ENCODE assay signal across 20 cellular contexts in the genomic region with DNA sequence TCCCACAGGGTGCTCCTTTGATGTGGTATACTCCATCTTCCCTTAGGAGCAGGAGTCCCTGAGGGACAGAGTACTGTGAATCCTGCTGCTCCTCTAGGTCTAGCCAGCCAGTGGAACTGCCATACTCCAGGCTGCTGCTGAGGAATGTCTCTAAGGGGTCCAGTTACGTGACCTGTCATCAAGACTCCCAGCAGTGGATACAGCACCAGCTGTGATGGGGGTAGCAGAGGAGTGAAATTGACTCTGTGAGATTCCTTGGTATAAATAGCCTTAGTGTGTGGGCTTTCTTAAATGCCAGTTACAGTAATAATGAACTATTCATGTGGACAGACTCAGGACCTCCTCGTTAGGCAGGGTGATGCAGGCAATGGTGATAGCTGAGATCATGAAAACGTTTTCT.
DNase-seq lines count a peak whose midpoint lies in the region; ATAC-seq and TF ChIP-seq lines count a peak whose summit lies in the region.
"Had no signal": no experiment of that assay in that cellular context is flagged by ENCODE, and none has a peak within 500 bp of the region (broad histone marks: within the 10 kb centered on the region; RNA-seq: fewer than 3 reads in every experiment).

No MANE protein-coding gene starts in this region.

- H3K4me1 ChIP-seq in SJCRH30 (no peaks in the 10 kb centered on the region), neural progenitor cell (no peaks in the 10 kb centered on the region), neuronal stem cell (ENCODE audit: control insufficient read depth in 2 of 2, insufficient read depth in 1 of 2, low read depth in 1 of 2, low read length in 2 of 2) (no peaks in the 10 kb centered on the region)

- no peaks in the 10 kb centered on the region for H3K9me3 Mint-ChIP-seq in neural progenitor cell

- H3F3A ChIP-seq in neural progenitor cell (ENCODE audit: low read depth), result no peaks in the 10 kb centered on the region

- no peak overlapping the region for H2AFZ ChIP-seq in neural progenitor cell (replicated peaks)
- H2AFZ ChIP-seq in neuronal stem cell (ENCODE audit: low read length), result no peak overlapping the region

- H3K9ac ChIP-seq in neural progenitor cell, result no peak overlapping the region
- no peak overlapping the region for H3K9ac ChIP-seq in neuronal stem cell (ENCODE audit: low read depth, low read length, poor library complexity)

- no peak for ATAC-seq in GM18519 (IDR thresholded peaks at IDR 0.05; ENCODE audit: low FRiP score, unreplicated experiment)
- ATAC-seq: HepG2, K562 had no signal

- H3K27ac ChIP-seq in SJCRH30 (no peak overlapping the region), neural progenitor cell (no peak overlapping the region), neuronal stem cell (replicated peaks; ENCODE audit: low read length) (no peak overlapping the region)
- H3K27ac ChIP-seq: RWPE1 had no signal

- H3K4me1 Mint-ChIP-seq in neural progenitor cell, result peaks cover 6% of the 10 kb centered on the region

- no peak overlapping the region for H3K4me3 Mint-ChIP-seq in neural progenitor cell

- H3K18ac ChIP-seq in neuronal stem cell (ENCODE audit: low read length), result no peak overlapping the region

- peak; percentile 8 for DNase-seq in COLO829 (ENCODE audit: low spot score)
- DNase-seq in SJCRH30, result peak; percentile 23 to 28
- peak; percentile 75 for DNase-seq in left kidney (ENCODE audit: low read depth, low spot score)
- DNase-seq in neural progenitor cell (ENCODE audit: low spot score), result peak; percentile 7
- no peak for DNase-seq in SKM-1 treated with dmso at 0.1 percent for 144 hours (lab: John Stamatoyannopoulos, UW; ENCODE audit: unreplicated experiment)
- no peak for DNase-seq in neuronal stem cell (ENCODE audit: low spot score)
- no peak for DNase-seq in activated effector memory CD4-positive, alpha-beta T cell treated with anti-CD3 and anti-CD28 coated beads, Interleukin-2, amount 50 U/mL, for 16 hours
- DNase-seq: 8988T, Kasumi-1, MV-4-11, NCI-H1105, NCI-H1436 treated with DMSO at 0.1 percent for 48 hours, NCI-H187 treated with DMSO at 0.1 percent for 48 hours, NCI-H446 treated with DMSO at 0.1 percent for 48 hours, NCI-H526, SHP77 had no signal

- no peak overlapping the region for H2BK12ac ChIP-seq in neuronal stem cell (ENCODE audit: low read length)

- H3K79me1 ChIP-seq in neuronal stem cell (ENCODE audit: low read depth, low read length), result no peaks in the 10 kb centered on the region

- no peaks in the 10 kb centered on the region for H3K27me3 ChIP-seq in SJCRH30
- no peaks in the 10 kb centered on the region for H3K27me3 ChIP-seq in neural progenitor cell
- no peaks in the 10 kb centered on the region for H3K27me3 ChIP-seq in neuronal stem cell (ENCODE audit: control insufficient read depth in 3 of 3, insufficient read depth in 3 of 3, low read depth in 1 of 3, low read length in 3 of 3)

- H2BK120ac ChIP-seq in neuronal stem cell (ENCODE audit: low read depth, low read length), result no peak overlapping the region

- H3K4me3 ChIP-seq in SJCRH30, result no peak overlapping the region
- no peak overlapping the region for H3K4me3 ChIP-seq in neural progenitor cell
- H3K4me3 ChIP-seq in neuronal stem cell (ENCODE audit: low read length in 2 of 2), result no peak overlapping the region
- H3K4me3 ChIP-seq: K562 had no signal

- H4K8ac ChIP-seq in neuronal stem cell (ENCODE audit: low read depth, low read length), result no peak overlapping the region

- no peak for TF ChIP-seq CTCF in neural progenitor cell (IDR thresholded peaks at IDR 0.05)

- H2BK15ac ChIP-seq in neuronal stem cell (ENCODE audit: low read length), result no peak overlapping the region

- H4K91ac ChIP-seq in neuronal stem cell (ENCODE audit: low read depth, low read length, poor library complexity), result no peak overlapping the region

- H3K4me2 ChIP-seq in neural progenitor cell (no peak overlapping the region), neuronal stem cell (ENCODE audit: insufficient read depth, low read length, poor library complexity, severe bottlenecking) (no peak overlapping the region)

- no peaks in the 10 kb centered on the region for H3K9me3 ChIP-seq in SJCRH30 (replicated peaks)
- H3K9me3 ChIP-seq in neural progenitor cell (ENCODE audit: low read depth), result no peaks in the 10 kb centered on the region
- H3K9me3 ChIP-seq in neuronal stem cell (replicated peaks in 1 of 2; ENCODE audit: control insufficient read depth in 2 of 2, insufficient read depth in 1 of 2, low read depth in 1 of 2, low read length in 2 of 2), result no peaks in the 10 kb centered on the region

- no peaks in the 10 kb centered on the region for H3K36me3 Mint-ChIP-seq in neural progenitor cell

- H3K36me3 ChIP-seq in SJCRH30, result no peaks in the 10 kb centered on the region
- no peaks in the 10 kb centered on the region for H3K36me3 ChIP-seq in neural progenitor cell
- no peaks in the 10 kb centered on the region for H3K36me3 ChIP-seq in neuronal stem cell (replicated peaks in 1 of 2; ENCODE audit: control insufficient read depth in 2 of 2, insufficient read depth in 2 of 2, low read length in 2 of 2)

- no peak overlapping the region for H3K14ac ChIP-seq in neuronal stem cell (ENCODE audit: low read length)

- no peak overlapping the region for H3K4ac ChIP-seq in neuronal stem cell (ENCODE audit: low read length)

- no peaks in the 10 kb centered on the region for H4K20me1 ChIP-seq in neural progenitor cell (ENCODE audit: low read depth)

- H2AK5ac ChIP-seq in neuronal stem cell (ENCODE audit: low read depth, low read length), result no peak overlapping the region

- H3K79me2 ChIP-seq in neural progenitor cell (ENCODE audit: low read depth), result no peaks in the 10 kb centered on the region

- H3K27me3 Mint-ChIP-seq in neural progenitor cell (ENCODE audit: insufficient read depth, low read depth), result no peaks in the 10 kb centered on the region

- H2BK5ac ChIP-seq in neuronal stem cell (ENCODE audit: low read length), result no peak overlapping the region

- no peak overlapping the region for H3K23ac ChIP-seq in neuronal stem cell (ENCODE audit: low read depth, low read length, poor library complexity)

- H3K27ac Mint-ChIP-seq in neural progenitor cell, result no peak overlapping the region

- no CpG with 5 or more reads among the region's 3 CpGs for WGBS in neuronal stem cell (ENCODE audit: extremely low coverage in 2 of 2, insufficient read length in 2 of 2, insufficient replicate concordance in 1 of 2), 2 donors

Comparison
In these comparisons a context has a peak if more than half of its experiments do, and no peak if none do; other contexts are left out.
1. DNase-seq: peak in COLO829 (single experiment), SJCRH30 (2 of 2), left kidney (single experiment) and neural progenitor cell (single experiment); none in SKM-1 treated with dmso at 0.1 percent for 144 hours (single experiment), neuronal stem cell (single experiment) and activated effector memory CD4-positive, alpha-beta T cell treated with anti-CD3 and anti-CD28 coated beads, Interleukin-2, amount 50 U/mL, for 16 hours (single experiment).